In genomic region chr5:108720416-108720815, GRCh38 we compare ENCODE assay signal across 1 cellular context.
TF ChIP-seq lines count a peak whose summit lies in the region.

No MANE protein-coding gene starts in this region.

TF ChIP-seq in GM12878, 131 proteins besides CTCF, POLR2A, EP300 and RAD21 (continued from another document and continues in another):
- TF ChIP-seq, protein P1, sequence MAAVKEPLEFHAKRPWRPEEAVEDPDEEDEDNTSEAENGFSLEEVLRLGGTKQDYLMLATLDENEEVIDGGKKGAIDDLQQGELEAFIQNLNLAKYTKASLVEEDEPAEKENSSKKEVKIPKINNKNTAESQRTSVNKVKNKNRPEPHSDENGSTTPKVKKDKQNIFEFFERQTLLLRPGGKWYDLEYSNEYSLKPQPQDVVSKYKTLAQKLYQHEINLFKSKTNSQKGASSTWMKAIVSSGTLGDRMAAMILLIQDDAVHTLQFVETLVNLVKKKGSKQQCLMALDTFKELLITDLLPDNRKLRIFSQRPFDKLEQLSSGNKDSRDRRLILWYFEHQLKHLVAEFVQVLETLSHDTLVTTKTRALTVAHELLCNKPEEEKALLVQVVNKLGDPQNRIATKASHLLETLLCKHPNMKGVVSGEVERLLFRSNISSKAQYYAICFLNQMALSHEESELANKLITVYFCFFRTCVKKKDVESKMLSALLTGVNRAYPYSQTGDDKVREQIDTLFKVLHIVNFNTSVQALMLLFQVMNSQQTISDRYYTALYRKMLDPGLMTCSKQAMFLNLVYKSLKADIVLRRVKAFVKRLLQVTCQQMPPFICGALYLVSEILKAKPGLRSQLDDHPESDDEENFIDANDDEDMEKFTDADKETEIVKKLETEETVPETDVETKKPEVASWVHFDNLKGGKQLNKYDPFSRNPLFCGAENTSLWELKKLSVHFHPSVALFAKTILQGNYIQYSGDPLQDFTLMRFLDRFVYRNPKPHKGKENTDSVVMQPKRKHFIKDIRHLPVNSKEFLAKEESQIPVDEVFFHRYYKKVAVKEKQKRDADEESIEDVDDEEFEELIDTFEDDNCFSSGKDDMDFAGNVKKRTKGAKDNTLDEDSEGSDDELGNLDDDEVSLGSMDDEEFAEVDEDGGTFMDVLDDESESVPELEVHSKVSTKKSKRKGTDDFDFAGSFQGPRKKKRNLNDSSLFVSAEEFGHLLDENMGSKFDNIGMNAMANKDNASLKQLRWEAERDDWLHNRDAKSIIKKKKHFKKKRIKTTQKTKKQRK (IDR thresholded peaks at IDR 0.05; ENCODE audit: low read depth, low read length), result no peak
- TF ChIP-seq MYC (IDR thresholded peaks at IDR 0.05; ENCODE audit: insufficient read depth, insufficient read length, insufficient replicate concordance, low read length, severe bottlenecking), result no peak
- TF ChIP-seq E2F4 (IDR thresholded peaks at IDR 0.05; ENCODE audit: low read depth, low read length), result no peak
- no peak for TF ChIP-seq BMI1 (IDR thresholded peaks at IDR 0.05; ENCODE audit: borderline replicate concordance)
- TF ChIP-seq WRNIP1 (IDR thresholded peaks at IDR 0.05; ENCODE audit: borderline replicate concordance, low read depth, low read length), result no peak
- TF ChIP-seq, protein P2, sequence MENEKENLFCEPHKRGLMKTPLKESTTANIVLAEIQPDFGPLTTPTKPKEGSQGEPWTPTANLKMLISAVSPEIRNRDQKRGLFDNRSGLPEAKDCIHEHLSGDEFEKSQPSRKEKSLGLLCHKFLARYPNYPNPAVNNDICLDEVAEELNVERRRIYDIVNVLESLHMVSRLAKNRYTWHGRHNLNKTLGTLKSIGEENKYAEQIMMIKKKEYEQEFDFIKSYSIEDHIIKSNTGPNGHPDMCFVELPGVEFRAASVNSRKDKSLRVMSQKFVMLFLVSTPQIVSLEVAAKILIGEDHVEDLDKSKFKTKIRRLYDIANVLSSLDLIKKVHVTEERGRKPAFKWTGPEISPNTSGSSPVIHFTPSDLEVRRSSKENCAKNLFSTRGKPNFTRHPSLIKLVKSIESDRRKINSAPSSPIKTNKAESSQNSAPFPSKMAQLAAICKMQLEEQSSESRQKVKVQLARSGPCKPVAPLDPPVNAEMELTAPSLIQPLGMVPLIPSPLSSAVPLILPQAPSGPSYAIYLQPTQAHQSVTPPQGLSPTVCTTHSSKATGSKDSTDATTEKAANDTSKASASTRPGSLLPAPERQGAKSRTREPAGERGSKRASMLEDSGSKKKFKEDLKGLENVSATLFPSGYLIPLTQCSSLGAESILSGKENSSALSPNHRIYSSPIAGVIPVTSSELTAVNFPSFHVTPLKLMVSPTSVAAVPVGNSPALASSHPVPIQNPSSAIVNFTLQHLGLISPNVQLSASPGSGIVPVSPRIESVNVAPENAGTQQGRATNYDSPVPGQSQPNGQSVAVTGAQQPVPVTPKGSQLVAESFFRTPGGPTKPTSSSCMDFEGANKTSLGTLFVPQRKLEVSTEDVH (IDR thresholded peaks at IDR 0.05; ENCODE audit: low read depth, partially characterized antibody), result no peak
- no peak for TF ChIP-seq RAD51 (IDR thresholded peaks at IDR 0.05)
- peak; percentile 76; the same call in 1 of the 2 replicates for TF ChIP-seq FOXM1 (IDR thresholded peaks at IDR 0.05; ENCODE audit: low read depth, low read length)
- TF ChIP-seq RUNX3 (IDR thresholded peaks at IDR 0.05; ENCODE audit: low read length), result peak; percentile 87
- TF ChIP-seq HCFC1 (IDR thresholded peaks at IDR 0.05; ENCODE audit: low read length), result no peak
- TF ChIP-seq, protein P3, sequence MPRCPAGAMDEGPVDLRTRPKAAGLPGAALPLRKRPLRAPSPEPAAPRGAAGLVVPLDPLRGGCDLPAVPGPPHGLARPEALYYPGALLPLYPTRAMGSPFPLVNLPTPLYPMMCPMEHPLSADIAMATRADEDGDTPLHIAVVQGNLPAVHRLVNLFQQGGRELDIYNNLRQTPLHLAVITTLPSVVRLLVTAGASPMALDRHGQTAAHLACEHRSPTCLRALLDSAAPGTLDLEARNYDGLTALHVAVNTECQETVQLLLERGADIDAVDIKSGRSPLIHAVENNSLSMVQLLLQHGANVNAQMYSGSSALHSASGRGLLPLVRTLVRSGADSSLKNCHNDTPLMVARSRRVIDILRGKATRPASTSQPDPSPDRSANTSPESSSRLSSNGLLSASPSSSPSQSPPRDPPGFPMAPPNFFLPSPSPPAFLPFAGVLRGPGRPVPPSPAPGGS (IDR thresholded peaks at IDR 0.05; ENCODE audit: borderline replicate concordance, insufficient read depth, low read depth, low read length, poor library complexity, severe bottlenecking), result no peak
- no peak for TF ChIP-seq SMAD5 (IDR thresholded peaks at IDR 0.05; ENCODE audit: low read depth)
- TF ChIP-seq EGR1 (IDR thresholded peaks at IDR 0.05; ENCODE audit: borderline replicate concordance in 1 of 2, low read depth in 2 of 2, low read length in 2 of 2), result no peak
- peak; percentile 98 for TF ChIP-seq JUNB (IDR thresholded peaks at IDR 0.05)
- no peak for TF ChIP-seq FOS (IDR thresholded peaks at IDR 0.05; ENCODE audit: borderline replicate concordance, extremely low read depth, insufficient read length)
- TF ChIP-seq SRF (IDR thresholded peaks at IDR 0.05; ENCODE audit: low read depth in 2 of 2, low read length in 2 of 2), result peak in 1 of 2 experiments; percentile 60; a peak in 1 of 4 replicates
- TF ChIP-seq TCF3 (IDR thresholded peaks at IDR 0.05; ENCODE audit: borderline replicate concordance, insufficient read depth, low read depth, low read length), result no peak
- no peak for TF ChIP-seq BCLAF1 (IDR thresholded peaks at IDR 0.05)
- TF ChIP-seq MYB (IDR thresholded peaks at IDR 0.05; ENCODE audit: borderline replicate concordance, low read depth, low read length), result no peak
- TF ChIP-seq BRCA1 (IDR thresholded peaks at IDR 0.05; ENCODE audit: low read depth, low read length), result no peak
- TF ChIP-seq TARDBP (IDR thresholded peaks at IDR 0.05; ENCODE audit: borderline replicate concordance), result no peak
- TF ChIP-seq NR2C1 (IDR thresholded peaks at IDR 0.05), result no peak
- no peak for TF ChIP-seq RFX5 (IDR thresholded peaks at IDR 0.05; ENCODE audit: low read depth, low read length)
- TF ChIP-seq YY1 (IDR thresholded peaks at IDR 0.05; ENCODE audit: low read depth, low read length), result peak; percentile 49
- no peak for TF ChIP-seq TAF1 (IDR thresholded peaks at IDR 0.05; ENCODE audit: borderline replicate concordance, low read depth, low read length)
- 0 out of 2 replicates have a peak, but pooled peaks have one; percentile 39 for TF ChIP-seq TCF7 (IDR thresholded peaks at IDR 0.05; ENCODE audit: borderline replicate concordance)
- no peak for TF ChIP-seq RBBP5 (conservative IDR thresholded peaks at IDR 0.05)
- TF ChIP-seq, protein P4, sequence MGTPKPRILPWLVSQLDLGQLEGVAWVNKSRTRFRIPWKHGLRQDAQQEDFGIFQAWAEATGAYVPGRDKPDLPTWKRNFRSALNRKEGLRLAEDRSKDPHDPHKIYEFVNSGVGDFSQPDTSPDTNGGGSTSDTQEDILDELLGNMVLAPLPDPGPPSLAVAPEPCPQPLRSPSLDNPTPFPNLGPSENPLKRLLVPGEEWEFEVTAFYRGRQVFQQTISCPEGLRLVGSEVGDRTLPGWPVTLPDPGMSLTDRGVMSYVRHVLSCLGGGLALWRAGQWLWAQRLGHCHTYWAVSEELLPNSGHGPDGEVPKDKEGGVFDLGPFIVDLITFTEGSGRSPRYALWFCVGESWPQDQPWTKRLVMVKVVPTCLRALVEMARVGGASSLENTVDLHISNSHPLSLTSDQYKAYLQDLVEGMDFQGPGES (IDR thresholded peaks at IDR 0.05), result no peak
- TF ChIP-seq, protein P5, sequence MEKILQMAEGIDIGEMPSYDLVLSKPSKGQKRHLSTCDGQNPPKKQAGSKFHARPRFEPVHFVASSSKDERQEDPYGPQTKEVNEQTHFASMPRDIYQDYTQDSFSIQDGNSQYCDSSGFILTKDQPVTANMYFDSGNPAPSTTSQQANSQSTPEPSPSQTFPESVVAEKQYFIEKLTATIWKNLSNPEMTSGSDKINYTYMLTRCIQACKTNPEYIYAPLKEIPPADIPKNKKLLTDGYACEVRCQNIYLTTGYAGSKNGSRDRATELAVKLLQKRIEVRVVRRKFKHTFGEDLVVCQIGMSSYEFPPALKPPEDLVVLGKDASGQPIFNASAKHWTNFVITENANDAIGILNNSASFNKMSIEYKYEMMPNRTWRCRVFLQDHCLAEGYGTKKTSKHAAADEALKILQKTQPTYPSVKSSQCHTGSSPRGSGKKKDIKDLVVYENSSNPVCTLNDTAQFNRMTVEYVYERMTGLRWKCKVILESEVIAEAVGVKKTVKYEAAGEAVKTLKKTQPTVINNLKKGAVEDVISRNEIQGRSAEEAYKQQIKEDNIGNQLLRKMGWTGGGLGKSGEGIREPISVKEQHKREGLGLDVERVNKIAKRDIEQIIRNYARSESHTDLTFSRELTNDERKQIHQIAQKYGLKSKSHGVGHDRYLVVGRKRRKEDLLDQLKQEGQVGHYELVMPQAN (conservative IDR thresholded peaks at IDR 0.05), result no peak
- TF ChIP-seq TBL1XR1 (IDR thresholded peaks at IDR 0.05; ENCODE audit: low read depth, low read length), result no peak
- TF ChIP-seq CREB1 (IDR thresholded peaks at IDR 0.05; ENCODE audit: low read depth), result 0 out of 2 replicates have a peak, but pooled peaks have one; percentile 27
- no peak for TF ChIP-seq SKIL (IDR thresholded peaks at IDR 0.05; ENCODE audit: low read depth, poor library complexity, severe bottlenecking)
- no peak for TF ChIP-seq RB1 (IDR thresholded peaks at IDR 0.05; ENCODE audit: borderline replicate concordance)
- TF ChIP-seq, protein P6, sequence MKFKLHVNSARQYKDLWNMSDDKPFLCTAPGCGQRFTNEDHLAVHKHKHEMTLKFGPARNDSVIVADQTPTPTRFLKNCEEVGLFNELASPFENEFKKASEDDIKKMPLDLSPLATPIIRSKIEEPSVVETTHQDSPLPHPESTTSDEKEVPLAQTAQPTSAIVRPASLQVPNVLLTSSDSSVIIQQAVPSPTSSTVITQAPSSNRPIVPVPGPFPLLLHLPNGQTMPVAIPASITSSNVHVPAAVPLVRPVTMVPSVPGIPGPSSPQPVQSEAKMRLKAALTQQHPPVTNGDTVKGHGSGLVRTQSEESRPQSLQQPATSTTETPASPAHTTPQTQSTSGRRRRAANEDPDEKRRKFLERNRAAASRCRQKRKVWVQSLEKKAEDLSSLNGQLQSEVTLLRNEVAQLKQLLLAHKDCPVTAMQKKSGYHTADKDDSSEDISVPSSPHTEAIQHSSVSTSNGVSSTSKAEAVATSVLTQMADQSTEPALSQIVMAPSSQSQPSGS (IDR thresholded peaks at IDR 0.05; ENCODE audit: low read length), result peak; percentile 91
- no peak for TF ChIP-seq NBN (IDR thresholded peaks at IDR 0.05)
- peak; percentile 78 for TF ChIP-seq EED (IDR thresholded peaks at IDR 0.05; ENCODE audit: low read depth)
- no peak for TF ChIP-seq ESRRA (IDR thresholded peaks at IDR 0.05; ENCODE audit: low read length)
- no peak for TF ChIP-seq KDM1A (IDR thresholded peaks at IDR 0.05; ENCODE audit: borderline replicate concordance)
- no peak for TF ChIP-seq KLF5 (IDR thresholded peaks at IDR 0.05; ENCODE audit: partially characterized antibody)
- no peak for TF ChIP-seq SIX5 (IDR thresholded peaks at IDR 0.05; ENCODE audit: low read depth, low read length, severe bottlenecking)
- no peak for TF ChIP-seq ZSCAN29 (IDR thresholded peaks at IDR 0.05)
- no peak for TF ChIP-seq RCOR1 (conservative IDR thresholded peaks at IDR 0.05; ENCODE audit: low read depth, low read length)
- no peak for TF ChIP-seq HDGF (IDR thresholded peaks at IDR 0.05)
- peak; percentile 89 for TF ChIP-seq NFIC (IDR thresholded peaks at IDR 0.05; ENCODE audit: low read depth, low read length)
